8 cellular contexts compared by ENCODE assay signal in the genomic region with DNA sequence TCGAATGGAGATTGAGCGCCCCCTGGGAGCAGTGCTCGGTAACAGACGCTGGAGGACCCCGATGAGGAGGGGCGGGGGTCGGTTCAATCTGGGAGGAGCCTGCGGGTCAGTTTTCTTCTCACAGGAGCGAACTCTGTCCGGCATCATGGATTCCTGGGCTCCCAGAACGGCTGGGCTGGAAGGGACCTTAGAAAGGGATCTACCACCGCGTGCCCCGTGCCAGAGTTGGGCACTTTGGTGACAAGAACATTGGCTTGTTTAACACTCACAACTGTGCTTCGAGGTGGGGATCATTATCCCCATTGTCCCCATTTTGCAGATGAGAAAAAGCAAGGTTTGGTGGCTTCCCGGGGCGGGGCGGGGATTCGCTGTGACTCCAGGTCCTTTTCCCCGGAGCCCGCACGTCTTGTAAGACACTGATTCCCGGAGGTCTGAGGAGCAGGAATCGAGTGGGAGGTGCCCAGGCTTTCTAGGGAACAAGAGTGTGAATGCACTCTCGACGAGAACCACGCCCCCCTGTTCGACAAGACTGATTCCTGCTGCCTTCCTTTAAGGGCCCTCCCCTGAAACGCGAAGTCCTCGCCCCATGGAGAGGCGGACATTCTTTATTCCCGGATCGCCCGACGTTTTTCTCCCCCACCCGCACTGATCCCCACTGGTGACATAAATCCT. TPM values are rescaled to one million over a fixed set of nuclear protein-coding genes. Genes with fewer than 3 reads are reported as not detected.
DNase-seq lines count a peak whose midpoint lies in the region; ATAC-seq and TF ChIP-seq lines count a peak whose summit lies in the region.

No MANE protein-coding gene starts in this region.

- TF ChIP-seq EP300 in transverse colon (IDR thresholded peaks at IDR 0.05; ENCODE audit: low read depth): no peak

- H3K27me3 ChIP-seq in adrenal gland (no peaks in the 10 kb centered on the region), heart right ventricle (no peaks in the 10 kb centered on the region), transverse colon (no peaks in the 10 kb centered on the region)

- peak overlapping the region in 2 of 4 donors; percentile 53 to 56 for H3K4me3 ChIP-seq in adrenal gland
- H3K4me3 ChIP-seq in heart right ventricle: peak overlapping the region; percentile 27 to 89 (median 66)
- H3K4me3 ChIP-seq in transverse colon: peak overlapping the region; percentile 28 to 82 (median 52)

- in situ Hi-C loops in transverse colon (cut with MboI; ENCODE audit: low pct_ligation_motif_present in 1 of 4, low pct_unique_long_range_greater_than_20kb in 1 of 4, low sequenced_read_pairs in 3 of 4): no loop called here

- TF ChIP-seq CTCF in adrenal gland (IDR thresholded peaks at IDR 0.05) (peak; percentile 83 to 97 (median 95)), heart right ventricle (IDR thresholded peaks at IDR 0.05) (peak; percentile 2 to 96 (median 89)), transverse colon (IDR thresholded peaks at IDR 0.05) (peak; percentile 84 to 97 (median 92))

- ATAC-seq in GM19372 (IDR thresholded peaks at IDR 0.05; ENCODE audit: low read depth, unreplicated experiment) (peak; percentile 1), heart right ventricle (peak; percentile 7 to 49 (median 24))

- DNase-seq in AG08395 (ENCODE audit: low spot score) (peak; percentile 84), NCI-H1417 (lab: John Stamatoyannopoulos, UW) (peak; percentile 81 to 95 (median 84)), SW480 (ENCODE audit: low spot score) (peak; percentile 69), adrenal gland (peak; percentile 89 to 97 (median 92)), heart right ventricle (peak; percentile 86 to 92), posterior cingulate gyrus (peak; percentile 76 to 97 (median 86)), transverse colon (peak; percentile 93)

- H3K9me3 ChIP-seq in adrenal gland (replicated peaks in 1 of 3) (no peaks in the 10 kb centered on the region), heart right ventricle (no peaks in the 10 kb centered on the region), transverse colon (no peaks in the 10 kb centered on the region)

- intact Hi-C loops in adrenal gland (cut with DNase I): loop anchor here in 1 of 2 donors (10.0 kb wide), 1 partner anchor 63 kb away; a partner anchor contains a TSS
- intact Hi-C loops in heart right ventricle (cut with DNase I): loop anchor here in 9 of 10 donors (1.0 to 5.0 kb wide), 9 partner anchors 25 to 263 kb away; a partner anchor contains a TSS
- intact Hi-C loops in posterior cingulate gyrus (cut with DNase I): loop anchor here (1.0 to 2.0 kb wide), 3 partner anchors 19 to 78 kb away; a partner anchor contains a TSS
- intact Hi-C loops in transverse colon (cut with DNase I; ENCODE audit: low total_unique reads): no loop called here

- H3K36me3 ChIP-seq in adrenal gland (replicated peaks in 1 of 2) (no peaks in the 10 kb centered on the region), heart right ventricle (peaks cover 0 to 14% (median 0%) of the 10 kb centered on the region in 9 donors), transverse colon (no peaks in the 10 kb centered on the region)

- 0 to 2% (median 0%) methylated on average over 24 to 37 of the region's 37 CpGs for WGBS in adrenal gland, 4 donors
- 1% methylated on average over 37 of the region's 37 CpGs for WGBS in heart right ventricle, 2 donors
- 0% methylated on average over 37 of the region's 37 CpGs; no CpG with 5 or more reads in 1 of the 2 donors for WGBS in transverse colon (ENCODE audit: low coverage in 1 of 2), 2 donors

- H3K27ac ChIP-seq in adrenal gland (peak overlapping the region; percentile 34 to 95 (median 85)), heart right ventricle (peak overlapping the region; percentile 80 to 97 (median 94)), transverse colon (peak overlapping the region; percentile 82 to 93 (median 88))

- TF ChIP-seq POLR2A in adrenal gland (IDR thresholded peaks at IDR 0.05): peak in 1 of 2 donors; percentile 45
- TF ChIP-seq POLR2A in transverse colon (IDR thresholded peaks at IDR 0.05): peak; percentile 52

- H3K4me1 ChIP-seq in adrenal gland (replicated peaks in 1 of 2) (peaks cover 7 to 13% of the 10 kb centered on the region in 2 donors), heart right ventricle (peaks cover 0 to 24% (median 16%) of the 10 kb centered on the region in 9 donors), transverse colon (peaks cover 9 to 31% (median 17%) of the 10 kb centered on the region in 4 donors)

RNA-seq across cellular contexts. Expression of a gene that starts 1.5 kb away (rescaled TPM):
- total RNA-seq in adrenal gland (10 to 100 TPM in 7 of 8 donors, 1 to 10 TPM in 1; 6.6 to 17.6 (median 12.5) TPM), heart right ventricle (1 to 10 TPM; 4.1 to 8.7 (median 5.8) TPM), transverse colon (10 to 100 TPM; 19.3 to 45.3 (median 20.3) TPM)
- polyA plus RNA-seq in adrenal gland (10 to 100 TPM in 2 of 3 donors, 1 to 10 TPM in 1; 1.6 to 74.1 (median 14.0) TPM), heart right ventricle (10 to 100 TPM in 1 of 2 donors, 1 to 10 TPM in 1; 5.4 to 14.1 TPM)

RNA-seq across cellular contexts. Expression of a gene that starts 25.5 kb away (rescaled TPM):
- total RNA-seq in adrenal gland (10 to 100 TPM in 4 of 8 donors, 1 to 10 TPM in 4; 3.4 to 13.9 (median 9.1) TPM), heart right ventricle (10 to 100 TPM in 9 of 10 donors, 1 to 10 TPM in 1; 8.6 to 28.2 (median 19.9) TPM), transverse colon (under 1 TPM in 2 of 4 donors, not detected in 2; 0.82 to 0.95 TPM)
- polyA plus RNA-seq in adrenal gland (1 to 10 TPM; 4.0 to 7.0 (median 4.7) TPM), heart right ventricle (10 to 100 TPM in 1 of 2 donors, 1 to 10 TPM in 1; 6.5 to 10.4 TPM)

RNA-seq across cellular contexts. Expression of a gene that starts 27.0 kb away (rescaled TPM):
- total RNA-seq in adrenal gland (100 to 1,000 TPM in 1 of 8 donors, 10 to 100 TPM in 7; 25.6 to 101 (median 88.5) TPM), heart right ventricle (10 to 100 TPM in 8 of 10 donors, 1 to 10 TPM in 2; 7.8 to 19.8 (median 11.4) TPM), transverse colon (10 to 100 TPM; 24.8 to 45.6 (median 31.3) TPM)
- polyA plus RNA-seq in adrenal gland (10 to 100 TPM; 19.5 to 60.5 (median 45.8) TPM), heart right ventricle (10 to 100 TPM; 10.1 to 15.4 TPM)

RNA-seq across cellular contexts. Expression of a gene that starts 28.0 kb away (rescaled TPM):
- total RNA-seq in adrenal gland (10 to 100 TPM; 18.0 to 45.3 (median 30.2) TPM), heart right ventricle (10 to 100 TPM; 24.2 to 31.3 (median 27.0) TPM), transverse colon (10 to 100 TPM; 13.8 to 57.3 (median 24.0) TPM)
- polyA plus RNA-seq in adrenal gland (10 to 100 TPM in 2 of 3 donors, 1 to 10 TPM in 1; 7.7 to 88.3 (median 50.1) TPM), heart right ventricle (10 to 100 TPM; 30.5 to 68.8 TPM)

RNA-seq across cellular contexts. Expression of a gene that starts 35.7 kb away (rescaled TPM):
- total RNA-seq in adrenal gland (10 to 100 TPM in 6 of 8 donors, 1 to 10 TPM in 2; 6.0 to 23.0 (median 12.8) TPM), heart right ventricle (10 to 100 TPM in 2 of 10 donors, 1 to 10 TPM in 8; 7.5 to 11.4 (median 9.2) TPM), transverse colon (10 to 100 TPM in 3 of 4 donors, 1 to 10 TPM in 1; 5.3 to 37.0 (median 10.8) TPM)
- polyA plus RNA-seq in adrenal gland (10 to 100 TPM in 2 of 3 donors, 1 to 10 TPM in 1; 8.7 to 40.1 (median 19.1) TPM), heart right ventricle (10 to 100 TPM in 1 of 2 donors, 1 to 10 TPM in 1; 5.8 to 11.2 TPM)
